ENCODE assay signal across 23 cellular contexts in genomic region chr6:36525346-36525745, GRCh38.
"Had no signal": no experiment of that assay in that cellular context is flagged by ENCODE, and none has a peak within 500 bp of the region (broad histone marks: within the 10 kb centered on the region; RNA-seq: fewer than 3 reads in every experiment).

No MANE protein-coding gene starts in this region.

- DNase-seq: activated CD4-positive, alpha-beta T cell treated with anti-CD3 and anti-CD28 coated beads, Interleukin-2, amount 50 U/mL, for 1 hour; activated CD4-positive, CD25-positive, alpha-beta regulatory T cell treated with anti-CD3 and anti-CD28 coated beads, Interleukin-2, amount 50 U/mL, for 72 hours; activated CD8-positive, alpha-beta memory T cell treated with anti-CD3 and anti-CD28 coated beads for 24 hours; activated CD8-positive, alpha-beta memory T cell treated with anti-CD3 and anti-CD28 coated beads, Interleukin-2, amount 50 U/mL, for 4 hours; activated gamma-delta T cell; amniotic stem cell; cerebellar nuclear complex; heart right ventricle; left colon; mesenchymal stem cell; spleen; stimulated activated CD4-positive, alpha-beta T cell treated with anti-CD3 and anti-CD28 coated beads, Interleukin-4, amount 100 ng/mL, for 1 hour; stimulated activated naive CD4-positive, alpha-beta T cell; testis; WERI-Rb-1 had no signal

- H3K27me3 ChIP-seq: breast epithelium, heart right ventricle, neural progenitor cell, spleen, testis, vagina had no signal

- H3K36me3 ChIP-seq: breast epithelium had no signal

- FAIRE-seq: keratinocyte had no signal

- H3K27ac Mint-ChIP-seq: neural progenitor cell, progenitor cell of endocrine pancreas had no signal

- ATAC-seq: activated naive CD4-positive, alpha-beta T cell treated with anti-CD3 and anti-CD28 coated beads, Interleukin-2, amount 50 U/mL, for 72 hours had no signal

- H3K4me1 Mint-ChIP-seq: neural progenitor cell had no signal

- H3K4me3 Mint-ChIP-seq: neural progenitor cell, type B pancreatic cell had no signal

- H3K27me3 Mint-ChIP-seq: progenitor cell of endocrine pancreas, type B pancreatic cell had no signal

- H3K4me3 ChIP-seq: breast epithelium, coronary artery, heart right ventricle, neural progenitor cell, spleen, testis, vagina had no signal

- H3K9me3 Mint-ChIP-seq: activated naive CD4-positive, alpha-beta T cell treated with anti-CD3 and anti-CD28 coated beads, Interleukin-2, amount 50 U/mL, for 72 hours; neural progenitor cell; type B pancreatic cell had no signal

- H3K9me3 ChIP-seq: breast epithelium, heart right ventricle, spleen, testis, vagina had no signal

- H3K27ac ChIP-seq: breast epithelium, coronary artery, heart right ventricle, neural progenitor cell, testis, vagina, WERI-Rb-1 had no signal

- H3K4me1 ChIP-seq: breast epithelium, neural progenitor cell, testis, vagina had no signal
